Comparison of ENCODE assay signal across 22 cellular contexts in the genomic region with DNA sequence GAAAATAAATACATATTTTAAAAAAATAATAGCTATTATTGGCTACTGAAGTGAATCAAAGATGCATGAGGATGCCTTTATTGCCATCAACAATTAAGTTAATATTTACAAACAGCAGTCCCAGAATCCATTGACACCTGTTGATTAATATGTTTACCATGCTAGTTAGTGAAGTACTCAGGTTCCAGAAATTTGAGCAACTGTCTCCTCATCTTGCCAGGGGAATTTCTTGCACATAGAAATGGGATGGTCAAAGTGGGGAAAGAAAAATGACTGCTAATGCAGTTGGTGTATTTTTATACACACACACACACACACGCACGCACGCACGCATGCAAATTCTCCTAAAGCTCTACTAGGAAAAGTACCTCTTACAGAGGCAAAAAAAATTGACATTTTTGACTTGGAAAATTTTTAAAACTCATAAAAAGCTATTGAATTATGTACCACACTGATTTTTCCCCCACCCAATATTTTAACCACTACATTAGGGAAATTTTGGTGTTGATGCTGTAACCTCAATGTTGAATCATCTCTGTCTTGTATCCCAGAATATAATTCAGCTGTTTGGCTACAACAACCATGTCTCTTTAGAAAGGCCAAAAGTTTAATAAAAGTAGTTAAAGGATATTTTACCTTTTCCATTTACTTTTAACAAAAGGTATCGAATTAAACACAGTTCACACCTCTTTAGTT.
A peak's percentile ranks its signal among the peaks of the same experiment; 100 is the strongest.
DNase-seq lines count a peak whose midpoint lies in the region; FAIRE-seq and TF ChIP-seq lines count a peak whose summit lies in the region.
"Had no signal": no experiment of that assay in that cellular context is flagged by ENCODE, and none has a peak within 500 bp of the region (broad histone marks: within the 10 kb centered on the region; RNA-seq: fewer than 3 reads in every experiment).

No MANE protein-coding gene starts in this region.

- H3K27ac ChIP-seq in neural progenitor cell = no peak overlapping the region

- H3K9ac ChIP-seq in neural progenitor cell = no peak overlapping the region

- H3K4me1 Mint-ChIP-seq in neural progenitor cell (peaks cover 33% of the 10 kb centered on the region), chondrocyte (ENCODE audit: low read depth) (peaks cover 5% of the 10 kb centered on the region)
- H3K4me1 Mint-ChIP-seq: CD4-positive, CD25-positive, alpha-beta regulatory T cell; CD8-positive, alpha-beta memory T cell; IgD-negative memory B cell had no signal

- H3K36me3 ChIP-seq in neural progenitor cell = no peaks in the 10 kb centered on the region
- H3K36me3 ChIP-seq: BE2C had no signal

- peaks cover 30% of the 10 kb centered on the region for H3K36me3 Mint-ChIP-seq in neural progenitor cell
- H3K36me3 Mint-ChIP-seq in chondrocyte (ENCODE audit: low read depth) = peaks cover 4% of the 10 kb centered on the region
- H3K36me3 Mint-ChIP-seq: CD4-positive, CD25-positive, alpha-beta regulatory T cell had no signal

- H3K27ac Mint-ChIP-seq in neural progenitor cell (no peak overlapping the region), chondrocyte (ENCODE audit: unreplicated experiment) (no peak overlapping the region)
- H3K27ac Mint-ChIP-seq: CD4-positive, CD25-positive, alpha-beta regulatory T cell; CD8-positive, alpha-beta memory T cell; IgD-negative memory B cell had no signal

- H3K9me3 ChIP-seq in neural progenitor cell (ENCODE audit: low read depth) = no peaks in the 10 kb centered on the region
- H3K9me3 ChIP-seq: BE2C had no signal

- H3K4me3 ChIP-seq in fibroblast of the aortic adventitia (ENCODE audit: low read depth, low read length) (no peak overlapping the region), neural progenitor cell (no peak overlapping the region)

- H4K20me1 ChIP-seq in neural progenitor cell (ENCODE audit: low read depth) = peaks cover 5% of the 10 kb centered on the region

- peaks cover 19% of the 10 kb centered on the region for H3F3A ChIP-seq in neural progenitor cell (ENCODE audit: low read depth)

- DNase-seq in LHCN-M2 (ENCODE audit: low read depth) (peak; percentile 34), fibroblast of the aortic adventitia (ENCODE audit: low read depth) (peak; percentile 12), neural progenitor cell (ENCODE audit: low spot score) (no peak), D721Med (ENCODE audit: insufficient read length, low spot score) (no peak), chondrocyte (ENCODE audit: low spot score) (no peak), dedifferentiated amniotic fluid mesenchymal stem cell (ENCODE audit: extremely low spot score) (no peak), NCI-H774 (lab: John Stamatoyannopoulos, UW) (no peak)
- DNase-seq: ACHN; BE2C; C1 segment of cervical spinal cord; CD4-positive, CD25-positive, alpha-beta regulatory T cell; CD8-positive, alpha-beta memory T cell; COR-L47; GOT3; H7 had no signal

- TF ChIP-seq CTCF in fibroblast of the aortic adventitia (IDR thresholded peaks at IDR 0.05; ENCODE audit: insufficient read depth, low read length) (no peak), neural progenitor cell (IDR thresholded peaks at IDR 0.05) (no peak), D721Med (IDR thresholded peaks at IDR 0.05; ENCODE audit: insufficient read depth, missing control alignments) (no peak), chondrocyte (IDR thresholded peaks at IDR 0.05) (no peak)

- no peak for FAIRE-seq in D721Med (lab: Jason Lieb, UNC)
- FAIRE-seq: A204.1, G401.6, GM12891, GM19239, HepG2, HTR-8/SVneo had no signal

- H3K4me1 ChIP-seq in neural progenitor cell = peaks cover 29% of the 10 kb centered on the region
- H3K4me1 ChIP-seq: BE2C had no signal

- H3K27me3 ChIP-seq in neural progenitor cell = no peaks in the 10 kb centered on the region
- H3K27me3 ChIP-seq: BE2C had no signal

- H3K4me2 ChIP-seq in neural progenitor cell = peak overlapping the region; percentile 61

- no peaks in the 10 kb centered on the region for H3K79me2 ChIP-seq in neural progenitor cell (ENCODE audit: low read depth)

- H3K9me3 Mint-ChIP-seq in neural progenitor cell = peaks cover 23% of the 10 kb centered on the region
- peaks cover 5% of the 10 kb centered on the region for H3K9me3 Mint-ChIP-seq in chondrocyte (ENCODE audit: low read depth)

- H3K4me3 Mint-ChIP-seq in neural progenitor cell (no peak overlapping the region), chondrocyte (ENCODE audit: unreplicated experiment) (no peak overlapping the region)
- H3K4me3 Mint-ChIP-seq: CD4-positive, CD25-positive, alpha-beta regulatory T cell; CD8-positive, alpha-beta memory T cell; IgD-negative memory B cell had no signal

- no peak overlapping the region for H2AFZ ChIP-seq in neural progenitor cell (replicated peaks)

- H3K27me3 Mint-ChIP-seq in neural progenitor cell (ENCODE audit: insufficient read depth, low read depth) (no peaks in the 10 kb centered on the region), chondrocyte (ENCODE audit: low read depth) (no peaks in the 10 kb centered on the region)

Comparison
In these comparisons a context has a peak if more than half of its experiments do, and no peak if none do; other contexts are left out.
1. DNase-seq: peak in LHCN-M2 (single experiment) and fibroblast of the aortic adventitia (single experiment); none in neural progenitor cell (single experiment), D721Med (single experiment), chondrocyte (single experiment), dedifferentiated amniotic fluid mesenchymal stem cell (single experiment) and NCI-H774 (single experiment).